In the genomic region with DNA sequence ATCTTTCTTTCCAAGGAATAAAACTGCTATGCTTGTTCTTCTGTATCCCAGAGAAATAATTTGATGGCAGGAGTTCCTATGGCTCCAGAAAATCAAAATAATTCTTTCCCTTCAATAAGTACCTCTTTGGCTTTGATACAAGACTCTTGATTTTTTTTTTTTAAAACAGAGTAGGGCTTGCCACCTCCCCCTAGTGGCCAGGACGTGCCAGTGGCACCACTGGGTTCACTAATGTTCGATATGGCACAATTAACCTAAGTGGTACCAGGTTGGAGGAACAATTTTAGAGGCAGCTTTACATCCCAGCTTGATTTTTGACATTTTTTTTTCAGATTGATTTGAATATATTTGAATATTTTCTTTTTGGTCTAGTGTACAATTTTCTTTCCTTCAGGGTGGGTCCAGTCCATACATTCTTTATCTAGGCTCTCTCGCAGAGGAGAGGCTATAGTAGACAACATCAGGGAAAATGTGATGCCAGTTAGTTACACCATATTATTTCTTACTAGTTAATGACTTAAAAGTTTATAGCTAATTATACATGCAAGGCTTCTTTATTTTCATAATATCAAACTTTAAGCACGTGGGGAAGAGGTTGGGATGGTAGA, we compare ENCODE assay signal across 8 cellular contexts.
DNase-seq lines count a peak whose midpoint lies in the region; ATAC-seq and TF ChIP-seq lines count a peak whose summit lies in the region.

No MANE protein-coding gene starts in this region.

- DNase-seq in CD4-positive, CD25-positive, alpha-beta regulatory T cell, result peak in 2 of 3 donors; percentile 34 to 53
- DNase-seq in NCI-H774 (lab: John Stamatoyannopoulos, UW) (peak; percentile 2), activated T-cell treated with anti-CD3 and anti-CD28 coated beads for 24 hours (ENCODE audit: low read depth) (peak; percentile 20), fibroblast of pulmonary artery (ENCODE audit: low read depth) (peak; percentile 47), sigmoid colon (no peak), cerebellum (ENCODE audit: low spot score) (no peak)

- H3K9me3 Mint-ChIP-seq in CD4-positive, CD25-positive, alpha-beta regulatory T cell, result peaks cover 0 to 4% (median 0%) of the 10 kb centered on the region in 7 donors

- no peak for TF ChIP-seq EP300 in sigmoid colon (IDR thresholded peaks at IDR 0.05)

- H3K36me3 ChIP-seq in CD4-positive, CD25-positive, alpha-beta regulatory T cell (ENCODE audit: control insufficient read depth, insufficient read depth, low read length), result no peaks in the 10 kb centered on the region
- H3K36me3 ChIP-seq in sigmoid colon, result no peaks in the 10 kb centered on the region

- no peak overlapping the region for H3K27ac ChIP-seq in CD4-positive, CD25-positive, alpha-beta regulatory T cell (ENCODE audit: insufficient read depth, low read length, poor library complexity, severe bottlenecking)
- no peak overlapping the region for H3K27ac ChIP-seq in sigmoid colon

- TF ChIP-seq POLR2A in sigmoid colon (IDR thresholded peaks at IDR 0.05), result no peak

- no peaks in the 10 kb centered on the region for H3K4me1 ChIP-seq in CD4-positive, CD25-positive, alpha-beta regulatory T cell (ENCODE audit: control insufficient read depth, insufficient read depth, low read length, poor library complexity, severe bottlenecking)
- H3K4me1 ChIP-seq in sigmoid colon, result no peaks in the 10 kb centered on the region

- no peaks in the 10 kb centered on the region for H3K4me1 Mint-ChIP-seq in CD4-positive, CD25-positive, alpha-beta regulatory T cell

- H3K27ac Mint-ChIP-seq in CD4-positive, CD25-positive, alpha-beta regulatory T cell, result no peak overlapping the region

- WGBS in sigmoid colon, 2 donors, result 50 to 53% methylated on average over 4 of the region's 4 CpGs

- ATAC-seq in CD4-positive, CD25-positive, alpha-beta regulatory T cell (ENCODE audit: low read depth in 2 of 2), result peak; percentile 50 to 60
- ATAC-seq in GM18907 (IDR thresholded peaks at IDR 0.05; ENCODE audit: unreplicated experiment) (peak; percentile 98), HG03060 (IDR thresholded peaks at IDR 0.05; ENCODE audit: low read depth, unreplicated experiment) (peak; percentile 93)

- H3K4me3 ChIP-seq in CD4-positive, CD25-positive, alpha-beta regulatory T cell (ENCODE audit: low read depth, low read length), result no peak overlapping the region
- no peak overlapping the region for H3K4me3 ChIP-seq in fibroblast of pulmonary artery (replicated peaks; ENCODE audit: low read depth, low read length)
- no peak overlapping the region for H3K4me3 ChIP-seq in sigmoid colon

- no peak overlapping the region for H3K4me3 Mint-ChIP-seq in CD4-positive, CD25-positive, alpha-beta regulatory T cell

- intact Hi-C loops in sigmoid colon (cut with DNase I), result no loop called here

- H3K9me3 ChIP-seq in CD4-positive, CD25-positive, alpha-beta regulatory T cell (ENCODE audit: control insufficient read depth in 2 of 2, low read length in 2 of 2), result no peaks in the 10 kb centered on the region
- H3K9me3 ChIP-seq in sigmoid colon, result no peaks in the 10 kb centered on the region

- H3K36me3 Mint-ChIP-seq in CD4-positive, CD25-positive, alpha-beta regulatory T cell, result no peaks in the 10 kb centered on the region

- peaks cover 22% of the 10 kb centered on the region for H3K27me3 Mint-ChIP-seq in CD4-positive, CD25-positive, alpha-beta regulatory T cell

- peaks cover 2% of the 10 kb centered on the region for H3K27me3 ChIP-seq in CD4-positive, CD25-positive, alpha-beta regulatory T cell (ENCODE audit: control insufficient read depth, insufficient read depth, low read length)
- H3K27me3 ChIP-seq in sigmoid colon, result no peaks in the 10 kb centered on the region

- TF ChIP-seq CTCF in fibroblast of pulmonary artery (IDR thresholded peaks at IDR 0.05; ENCODE audit: low read length, missing control alignments) (peak; percentile 99), sigmoid colon (IDR thresholded peaks at IDR 0.05) (peak in 3 of 4 experiments; percentile 20 to 71 (median 49))

Comparison
In these comparisons a context has a peak if more than half of its experiments do, and no peak if none do; other contexts are left out.
1. DNase-seq: peak in CD4-positive, CD25-positive, alpha-beta regulatory T cell (2 of 3), NCI-H774 (single experiment), activated T-cell treated with anti-CD3 and anti-CD28 coated beads for 24 hours (single experiment) and fibroblast of pulmonary artery (single experiment); none in sigmoid colon (single experiment) and cerebellum (single experiment).
2. Peak in every context shown above with its lines, with median percentiles within 50 percentile points of each other: ATAC-seq.